28 cellular contexts compared by ENCODE assay signal in genomic region chr11:78166832-78167469, GRCh38. TPM values are rescaled to one million over a fixed set of nuclear protein-coding genes. Genes with fewer than 3 reads are reported as not detected.
A peak's percentile ranks its signal among the peaks of the same experiment; 100 is the strongest.
DNase-seq lines count a peak whose midpoint lies in the region; ATAC-seq and TF ChIP-seq lines count a peak whose summit lies in the region.
"Had no signal": no experiment of that assay in that cellular context is flagged by ENCODE, and none has a peak within 500 bp of the region (broad histone marks: within the 10 kb centered on the region; RNA-seq: fewer than 3 reads in every experiment).

No MANE protein-coding gene starts in this region.

- H3K27ac ChIP-seq in thoracic aorta (peak overlapping the region; percentile 64 to 91), body of pancreas (no peak overlapping the region)
- H3K27ac ChIP-seq: dorsolateral prefrontal cortex, neutrophil, prostate gland had no signal

- H3K4me1 ChIP-seq in thoracic aorta (ENCODE audit: control insufficient read depth in 1 of 2, low read depth in 2 of 2) (peaks cover 15 to 82% of the 10 kb centered on the region in 2 donors), body of pancreas (no peaks in the 10 kb centered on the region)
- H3K4me1 ChIP-seq: prostate gland had no signal

- TF ChIP-seq CTCF in chondrocyte (IDR thresholded peaks at IDR 0.05) (no peak), nephron (IDR thresholded peaks at IDR 0.05; ENCODE audit: unreplicated experiment in 3 of 3) (no peak), thoracic aorta (IDR thresholded peaks at IDR 0.05) (no peak), body of pancreas (IDR thresholded peaks at IDR 0.05) (no peak)

- no peak for ATAC-seq in Right ventricle myocardium inferior
- ATAC-seq in thoracic aorta (ENCODE audit: insufficient number of reproducible peaks, low FRiP score, low read depth): no peak
- ATAC-seq in body of pancreas: no peak
- no peak for ATAC-seq in activated T-cell treated with anti-CD3 and anti-CD28 coated beads, Interleukin-2, amount 50 U/mL, for 4 hours
- ATAC-seq: left cardiac atrium; stimulated activated memory B cell treated with anti-CD40 and anti-IgM and Interleukin-4, amounts not matched to agents 10 μg/mL and 1 μg/mL and 100 μg/mL, for 72 hours had no signal

- no peaks in the 10 kb centered on the region for H3K27me3 ChIP-seq in thoracic aorta (replicated peaks; ENCODE audit: insufficient read depth)
- H3K27me3 ChIP-seq in body of pancreas: no peaks in the 10 kb centered on the region
- H3K27me3 ChIP-seq: dorsolateral prefrontal cortex, esophagus squamous epithelium, neutrophil had no signal

- H3K36me3 ChIP-seq in thoracic aorta: peaks cover 3% of the 10 kb centered on the region
- no peaks in the 10 kb centered on the region for H3K36me3 ChIP-seq in body of pancreas (replicated peaks in 1 of 2; ENCODE audit: insufficient read depth in 1 of 2, low read depth in 2 of 2)
- H3K36me3 ChIP-seq: prostate gland had no signal

- H3K9me3 ChIP-seq in thoracic aorta (no peaks in the 10 kb centered on the region), body of pancreas (no peaks in the 10 kb centered on the region)
- H3K9me3 ChIP-seq: esophagus squamous epithelium, neutrophil, prostate gland had no signal

- H3K9me3 Mint-ChIP-seq in chondrocyte (ENCODE audit: low read depth): no peaks in the 10 kb centered on the region
- H3K9me3 Mint-ChIP-seq in nephron: no peaks in the 10 kb centered on the region
- H3K9me3 Mint-ChIP-seq in activated T-cell treated with anti-CD3 and anti-CD28 coated beads, Interleukin-2, amount 50 U/mL, for 4 hours: no peaks in the 10 kb centered on the region
- H3K9me3 Mint-ChIP-seq: activated B cell treated with CpG ODN at 0.5 μM for 24 hours; activated CD4-positive, alpha-beta T cell treated with anti-CD3 and anti-CD28 coated beads, Interleukin-2, amount 10 ng/mL, durations not matched to agents 7 days and 5 days; activated naive CD8-positive, alpha-beta T cell treated with anti-CD3 and anti-CD28 coated beads, Interleukin-2, amount 10 ng/mL, durations not matched to agents 7 days and 5 days; activated T-cell treated with anti-CD3 and anti-CD28 coated beads, Interleukin-2, amount 50 U/mL, for 24 hours; immature natural killer cell; stimulated activated memory B cell treated with anti-CD40 and anti-IgM and Interleukin-4, amounts not matched to agents 10 μg/mL and 1 μg/mL and 100 μg/mL, for 72 hours had no signal

- no peak overlapping the region for H3K4me3 Mint-ChIP-seq in chondrocyte (ENCODE audit: unreplicated experiment)
- no peak overlapping the region for H3K4me3 Mint-ChIP-seq in nephron
- H3K4me3 Mint-ChIP-seq in activated T-cell treated with anti-CD3 and anti-CD28 coated beads, Interleukin-2, amount 50 U/mL, for 4 hours: no peak overlapping the region
- H3K4me3 Mint-ChIP-seq: activated B cell treated with CpG ODN at 0.5 μM for 24 hours; activated CD4-positive, alpha-beta T cell treated with anti-CD3 and anti-CD28 coated beads, Interleukin-2, amount 10 ng/mL, durations not matched to agents 7 days and 5 days; activated naive CD8-positive, alpha-beta T cell treated with anti-CD3 and anti-CD28 coated beads, Interleukin-2, amount 10 ng/mL, durations not matched to agents 7 days and 5 days; activated T-cell treated with anti-CD3 and anti-CD28 coated beads, Interleukin-2, amount 50 U/mL, for 24 hours; CD14-positive monocyte; immature natural killer cell; stimulated activated memory B cell treated with anti-CD40 and anti-IgM and Interleukin-4, amounts not matched to agents 10 μg/mL and 1 μg/mL and 100 μg/mL, for 72 hours had no signal

- H3K27me3 Mint-ChIP-seq in chondrocyte (ENCODE audit: low read depth) (no peaks in the 10 kb centered on the region), nephron (ENCODE audit: low read depth) (no peaks in the 10 kb centered on the region)
- no peaks in the 10 kb centered on the region for H3K27me3 Mint-ChIP-seq in activated T-cell treated with anti-CD3 and anti-CD28 coated beads, Interleukin-2, amount 50 U/mL, for 4 hours (ENCODE audit: low read depth)
- H3K27me3 Mint-ChIP-seq: activated B cell treated with CpG ODN at 0.5 μM for 24 hours; activated CD4-positive, alpha-beta T cell treated with anti-CD3 and anti-CD28 coated beads, Interleukin-2, amount 10 ng/mL, durations not matched to agents 7 days and 5 days; activated naive CD8-positive, alpha-beta T cell treated with anti-CD3 and anti-CD28 coated beads, Interleukin-2, amount 10 ng/mL, durations not matched to agents 7 days and 5 days; activated T-cell treated with anti-CD3 and anti-CD28 coated beads, Interleukin-2, amount 50 U/mL, for 24 hours; stimulated activated memory B cell treated with anti-CD40 and anti-IgM and Interleukin-4, amounts not matched to agents 10 μg/mL and 1 μg/mL and 100 μg/mL, for 72 hours had no signal

- H3K27ac Mint-ChIP-seq in chondrocyte (ENCODE audit: unreplicated experiment) (peak overlapping the region; percentile 81), nephron (peak overlapping the region; percentile 29 to 56 (median 42))
- H3K27ac Mint-ChIP-seq: activated B cell treated with CpG ODN at 0.5 μM for 24 hours; activated CD4-positive, alpha-beta T cell treated with anti-CD3 and anti-CD28 coated beads, Interleukin-2, amount 10 ng/mL, durations not matched to agents 7 days and 5 days; activated naive CD8-positive, alpha-beta T cell treated with anti-CD3 and anti-CD28 coated beads, Interleukin-2, amount 10 ng/mL, durations not matched to agents 7 days and 5 days; activated T-cell treated with anti-CD3 and anti-CD28 coated beads, Interleukin-2, amount 50 U/mL, for 24 hours; immature natural killer cell; stimulated activated memory B cell treated with anti-CD40 and anti-IgM and Interleukin-4, amounts not matched to agents 10 μg/mL and 1 μg/mL and 100 μg/mL, for 72 hours had no signal

- H3K4me1 Mint-ChIP-seq in chondrocyte (ENCODE audit: low read depth) (peaks cover 61% of the 10 kb centered on the region), nephron (peaks cover 18% of the 10 kb centered on the region)
- H3K4me1 Mint-ChIP-seq in activated T-cell treated with anti-CD3 and anti-CD28 coated beads, Interleukin-2, amount 50 U/mL, for 4 hours (ENCODE audit: low read depth): no peaks in the 10 kb centered on the region
- H3K4me1 Mint-ChIP-seq: activated B cell treated with CpG ODN at 0.5 μM for 24 hours; activated CD4-positive, alpha-beta T cell treated with anti-CD3 and anti-CD28 coated beads, Interleukin-2, amount 10 ng/mL, durations not matched to agents 7 days and 5 days; activated naive CD8-positive, alpha-beta T cell treated with anti-CD3 and anti-CD28 coated beads, Interleukin-2, amount 10 ng/mL, durations not matched to agents 7 days and 5 days; CD14-positive monocyte; immature natural killer cell; stimulated activated memory B cell treated with anti-CD40 and anti-IgM and Interleukin-4, amounts not matched to agents 10 μg/mL and 1 μg/mL and 100 μg/mL, for 72 hours had no signal

- DNase-seq in Right ventricle myocardium inferior (ENCODE audit: missing footprints): peak; percentile 0
- DNase-seq in cardiac septum (ENCODE audit: low spot score): no peak
- no peak for DNase-seq in chondrocyte (ENCODE audit: low spot score)
- DNase-seq in thoracic aorta (ENCODE audit: low spot score): no peak
- DNase-seq in body of pancreas: no peak
- DNase-seq in activated T-cell treated with anti-CD3 and anti-CD28 coated beads, Interleukin-2, amount 50 U/mL, for 4 hours: no peak
- no peak for DNase-seq in cerebellum (ENCODE audit: low spot score)
- DNase-seq: 8988T; activated B cell treated with CpG ODN at 0.5 μM for 24 hours; activated CD4-positive, alpha-beta T cell treated with anti-CD3 and anti-CD28 coated beads, Interleukin-2, amount 10 ng/mL, durations not matched to agents 7 days and 5 days; activated gamma-delta T cell; activated naive CD8-positive, alpha-beta T cell treated with anti-CD3 and anti-CD28 coated beads, Interleukin-2, amount 10 ng/mL, durations not matched to agents 7 days and 5 days; activated T-cell treated with anti-CD3 and anti-CD28 coated beads, Interleukin-2, amount 50 U/mL, for 24 hours; DND-41; dorsolateral prefrontal cortex; esophagus squamous epithelium; GF-D8; immature natural killer cell; left cardiac atrium; NCI-H1048; NCI-H1694; NCI-H510A; substantia nigra had no signal

- H3K4me3 ChIP-seq in thoracic aorta (no peak overlapping the region), body of pancreas (no peak overlapping the region)
- H3K4me3 ChIP-seq: dorsolateral prefrontal cortex, esophagus squamous epithelium, prostate gland had no signal

- intact Hi-C loops in Right ventricle myocardium inferior (cut with DNase I): loop anchor here (10.0 kb wide), 1 partner anchor 408 kb away; the partner anchor contains the start of gene NARS2
- intact Hi-C loops in cardiac septum (cut with DNase I): loop anchor here (5.0 kb wide), 1 partner anchor 250 kb away; the partner anchor contains the start of gene GAB2
- intact Hi-C loops in body of pancreas (cut with DNase I): no loop called here

- no peak for TF ChIP-seq POLR2A in body of pancreas (IDR thresholded peaks at IDR 0.05)

- 84 to 90% methylated on average over 6 of the region's 6 CpGs for WGBS in body of pancreas, 2 donors

- H3K36me3 Mint-ChIP-seq in chondrocyte (ENCODE audit: low read depth) (peaks cover 2% of the 10 kb centered on the region), nephron (ENCODE audit: low read depth) (no peaks in the 10 kb centered on the region)
- no peaks in the 10 kb centered on the region for H3K36me3 Mint-ChIP-seq in activated T-cell treated with anti-CD3 and anti-CD28 coated beads, Interleukin-2, amount 50 U/mL, for 4 hours (ENCODE audit: insufficient read depth)
- H3K36me3 Mint-ChIP-seq: activated naive CD8-positive, alpha-beta T cell treated with anti-CD3 and anti-CD28 coated beads, Interleukin-2, amount 10 ng/mL, durations not matched to agents 7 days and 5 days; stimulated activated memory B cell treated with anti-CD40 and anti-IgM and Interleukin-4, amounts not matched to agents 10 μg/mL and 1 μg/mL and 100 μg/mL, for 72 hours had no signal

RNA-seq across cellular contexts. Expression of gene KCTD21, which starts 21.5 kb away (rescaled TPM):
- total RNA-seq in Right ventricle myocardium inferior: 10.6 TPM
- 8.5 TPM for total RNA-seq in cardiac septum
- 12.6 to 15.2 TPM (median 14.7 TPM) in 3 replicates for total RNA-seq in chondrocyte
- 10 to 100 TPM in 1 of 2 donors, 1 to 10 TPM in 1; 9.1 to 13.7 TPM for total RNA-seq in thoracic aorta
- total RNA-seq in body of pancreas: 1 to 10 TPM; 4.6 to 5.4 TPM
- 1 to 10 TPM; 3.2 to 5.4 (median 4.3) TPM for total RNA-seq in activated T-cell treated with anti-CD3 and anti-CD28 coated beads, Interleukin-2, amount 50 U/mL, for 4 hours
- 4.4 TPM for total RNA-seq in cerebellum

RNA-seq across cellular contexts. Expression of gene USP35, which starts 21.8 kb away (rescaled TPM):
- total RNA-seq in Right ventricle myocardium inferior (6.2 TPM), cardiac septum (8.9 TPM), chondrocyte (14.0 to 14.5 TPM (median 14.0 TPM) in 3 replicates), thoracic aorta (10 to 100 TPM; 38.8 to 44.1 TPM), body of pancreas (10 to 100 TPM in 1 of 2 donors, 1 to 10 TPM in 1; 8.6 to 11.2 TPM), cerebellum (14.2 TPM)
- total RNA-seq in activated T-cell treated with anti-CD3 and anti-CD28 coated beads, Interleukin-2, amount 50 U/mL, for 4 hours: 1 to 10 TPM; 3.8 to 5.2 (median 4.9) TPM

RNA-seq across cellular contexts. Expression of gene ALG8, which starts 27.5 kb away (rescaled TPM):
- total RNA-seq in Right ventricle myocardium inferior (16.7 TPM), cardiac septum (15.4 TPM), chondrocyte (28.7 to 48.5 TPM (median 30.1 TPM) in 3 replicates), thoracic aorta (10 to 100 TPM; 19.5 to 26.3 TPM), body of pancreas (10 to 100 TPM; 25.4 to 30.3 TPM), cerebellum (38.0 TPM)
- 10 to 100 TPM; 41.4 to 54.2 (median 51.5) TPM for total RNA-seq in activated T-cell treated with anti-CD3 and anti-CD28 coated beads, Interleukin-2, amount 50 U/mL, for 4 hours

Comparison
In these comparisons a context has a peak if more than half of its experiments do, and no peak if none do; other contexts are left out.
1. H3K27ac ChIP-seq: peak in thoracic aorta (2 of 2); none in body of pancreas (0 of 4).